8 cellular contexts compared by ENCODE assay signal in the genomic region with DNA sequence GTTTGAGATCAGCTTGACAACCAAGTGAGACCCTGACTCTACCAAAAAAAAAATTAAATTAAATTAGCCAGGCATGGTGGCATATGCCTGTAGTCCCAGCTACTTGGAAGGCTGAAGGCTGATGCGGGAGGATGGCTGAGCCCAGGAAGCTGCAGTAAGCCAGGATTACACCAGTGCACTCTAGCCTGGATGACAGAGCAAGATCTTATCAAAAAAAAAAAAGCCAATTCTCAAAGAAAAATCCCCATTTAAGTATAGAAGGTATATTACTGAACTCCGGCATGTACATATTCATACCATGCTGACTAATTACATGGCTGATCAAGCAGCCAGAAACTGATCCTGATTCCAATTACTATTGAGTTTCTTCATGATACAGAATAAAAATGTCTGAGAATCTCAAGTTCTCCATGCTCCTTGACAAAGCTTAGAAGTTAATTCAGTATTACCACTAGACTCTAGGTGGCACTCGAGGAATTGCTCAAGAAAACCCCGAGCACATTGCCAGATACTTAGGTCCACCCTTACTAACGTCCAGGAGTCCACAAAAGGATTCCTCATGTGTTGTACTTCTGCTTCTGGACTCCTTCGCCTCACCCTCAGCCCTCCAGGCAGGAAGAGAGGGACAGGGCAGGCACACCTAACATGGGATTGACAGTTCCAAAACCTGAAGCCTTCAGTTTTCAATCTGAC.
DNase-seq lines count a peak whose midpoint lies in the region; ATAC-seq and TF ChIP-seq lines count a peak whose summit lies in the region.

No MANE protein-coding gene starts in this region.

- TF ChIP-seq CTCF in OCI-LY7 (conservative IDR thresholded peaks at IDR 0.05; ENCODE audit: low read length) = peak; percentile 69
- peak; percentile 66 for TF ChIP-seq CTCF in epithelial cell of esophagus (IDR thresholded peaks at IDR 0.05; ENCODE audit: insufficient read depth, low read depth, low read length, missing control alignments)
- TF ChIP-seq CTCF in nephron progenitor cell (IDR thresholded peaks at IDR 0.05) = peak; percentile 44

- H3K27ac Mint-ChIP-seq in nephron progenitor cell = peak overlapping the region; percentile 82

- no peak overlapping the region for H2AFZ ChIP-seq in OCI-LY7 (ENCODE audit: low read length)

- H3K4me2 ChIP-seq in OCI-LY7 (ENCODE audit: low read length) = no peak overlapping the region

- H3K9me2 ChIP-seq in OCI-LY7 (ENCODE audit: insufficient read depth, low read length) = no peaks in the 10 kb centered on the region

- no peak overlapping the region for H3K4me3 Mint-ChIP-seq in nephron progenitor cell

- H3K9me3 ChIP-seq in OCI-LY7 (ENCODE audit: low read length) = no peaks in the 10 kb centered on the region

- H3K4me3 ChIP-seq in OCI-LY7 (ENCODE audit: low read depth, low read length, poor library complexity, severe bottlenecking) (no peak overlapping the region), epithelial cell of esophagus (ENCODE audit: low read length) (no peak overlapping the region)

- no peak overlapping the region for H3K27ac ChIP-seq in OCI-LY7 (ENCODE audit: low read depth, low read length, poor library complexity, severe bottlenecking)

- no peaks in the 10 kb centered on the region for H4K20me1 ChIP-seq in OCI-LY7 (ENCODE audit: insufficient read depth, low read length)

- no peaks in the 10 kb centered on the region for H3K4me1 ChIP-seq in OCI-LY7 (ENCODE audit: insufficient read depth, low read length, poor library complexity, severe bottlenecking)

- BruUV-seq in OCI-LY7 (replicated peaks; lab: Mats Ljungman, UMichigan) = no TSS peak

- H3K27me3 Mint-ChIP-seq in nephron progenitor cell (ENCODE audit: low read depth, poor library complexity) = no peaks in the 10 kb centered on the region

- no peaks in the 10 kb centered on the region for H3K36me3 ChIP-seq in OCI-LY7 (ENCODE audit: insufficient read depth, low read length)

- no peaks in the 10 kb centered on the region for H3K9me3 Mint-ChIP-seq in nephron progenitor cell

- DNase-seq in Ammon's horn (ENCODE audit: low spot score) = peak; percentile 75
- DNase-seq in OCI-LY7 (ENCODE audit: low spot score) = peak; percentile 27
- peak; percentile 94 for DNase-seq in epithelial cell of esophagus (ENCODE audit: low read depth)
- DNase-seq in nephron progenitor cell = no peak
- no peak for DNase-seq in activated CD4-positive, CD25-positive, alpha-beta regulatory T cell (lab: John Stamatoyannopoulos, UW)

- POLR2A ChIA-PET in OCI-LY7 (lab: Charles Lee) = no interaction called here

- ATAC-seq in GM18909 (IDR thresholded peaks at IDR 0.05; ENCODE audit: poor library complexity, unreplicated experiment) (peak; percentile 89), HG03139 (IDR thresholded peaks at IDR 0.05; ENCODE audit: unreplicated experiment) (peak; percentile 68), GM19455 (IDR thresholded peaks at IDR 0.05; ENCODE audit: unreplicated experiment) (no peak)

- no peaks in the 10 kb centered on the region for H3K36me3 Mint-ChIP-seq in nephron progenitor cell (ENCODE audit: low read depth)

- H3K79me2 ChIP-seq in OCI-LY7 (ENCODE audit: insufficient read depth, low read depth, low read length) = no peaks in the 10 kb centered on the region

- CTCF ChIA-PET in OCI-LY7 (lab: Charles Lee; ENCODE audit: unreplicated experiment) = no interaction called here

- peaks cover 46% of the 10 kb centered on the region for H3K4me1 Mint-ChIP-seq in nephron progenitor cell

- intact Hi-C loops in OCI-LY7 (cut with micrococcal nuclease; ENCODE audit: unreplicated experiment) = no loop called here

Comparison
In these comparisons a context has a peak if more than half of its experiments do, and no peak if none do; other contexts are left out.
1. DNase-seq: peak in Ammon's horn (single experiment), OCI-LY7 (single experiment) and epithelial cell of esophagus (single experiment); none in nephron progenitor cell (single experiment) and activated CD4-positive, CD25-positive, alpha-beta regulatory T cell (0 of 4).
2. Peak in every context shown above with its lines, with median percentiles within 50 percentile points of each other: CTCF ChIP-seq.